In the genomic region with DNA sequence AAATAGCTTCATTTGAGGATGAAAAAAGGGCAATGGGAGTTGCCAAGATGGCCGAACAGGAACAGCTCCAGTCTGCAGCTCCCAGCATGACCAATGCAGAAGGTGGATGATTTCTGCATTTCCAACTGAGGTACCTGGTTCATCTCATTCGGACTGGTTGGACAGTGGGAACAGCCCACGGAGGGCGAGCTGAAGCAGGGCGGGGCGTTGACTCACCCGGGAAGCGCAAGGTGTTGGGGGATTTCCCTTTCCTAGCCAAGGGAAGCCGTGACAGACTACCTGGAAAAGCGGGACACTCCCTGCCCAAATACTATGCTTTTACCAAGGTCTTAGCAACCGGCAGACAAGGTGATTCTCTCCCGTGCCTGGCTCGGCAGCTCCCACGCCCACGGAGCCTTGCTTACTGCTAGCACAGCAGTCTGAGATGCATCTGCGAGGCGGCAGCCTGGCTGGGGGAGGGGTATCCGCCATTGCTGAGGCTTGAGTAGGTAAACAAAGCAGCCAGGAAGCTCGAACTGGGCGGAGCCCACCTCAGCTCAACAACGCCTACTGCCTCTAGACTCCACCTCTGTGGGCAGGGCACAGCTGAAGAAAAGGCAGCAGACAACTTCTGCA, we compare ENCODE assay signal across 8 cellular contexts.
A peak's percentile ranks its signal among the peaks of the same experiment; 100 is the strongest.
DNase-seq lines count a peak whose midpoint lies in the region; ATAC-seq and TF ChIP-seq lines count a peak whose summit lies in the region.
"Not testable (repeated sequence)": the region's sequence is repeated elsewhere in the genome, so short reads cannot be mapped to it uniquely, and the experiment has no call there.

No MANE protein-coding gene starts in this region.

- peak overlapping the region; percentile 61 for H3K4me3 ChIP-seq in CD4-positive, CD25-positive, alpha-beta regulatory T cell (ENCODE audit: low read depth, low read length)

- H3K27ac ChIP-seq in CD4-positive, CD25-positive, alpha-beta regulatory T cell (ENCODE audit: insufficient read depth, low read length, poor library complexity, severe bottlenecking) = peak overlapping the region; percentile 72

- peak; percentile 63 to 89 (median 86) for DNase-seq in CD4-positive, CD25-positive, alpha-beta regulatory T cell
- peak; percentile 57 for DNase-seq in NCI-H460 (ENCODE audit: extremely low read depth, low read depth)
- DNase-seq in activated CD4-positive, alpha-beta T cell treated with anti-CD3 and anti-CD28 coated beads for 24 hours (ENCODE audit: low read depth in 2 of 2) = peak; percentile 33 to 42
- DNase-seq in activated T-helper 9 cell treated with anti-CD3 and anti-CD28 coated beads, Interleukin-2, amount 50 U/mL, for 16 hours (ENCODE audit: low read depth) = peak; percentile 69
- DNase-seq in effector CD8-positive, alpha-beta T cell (lab: John Stamatoyannopoulos, UW) = peak; percentile 14
- DNase-seq in immature natural killer cell = peak in 2 of 3 donors; percentile 32
- DNase-seq in osteocyte (ENCODE audit: extremely low spot score, unreplicated experiment) = not testable (repeated sequence)
- peak; percentile 13 for DNase-seq in stimulated activated CD8-positive, alpha-beta memory T cell treated with anti-CD3 and anti-CD28 coated beads, Interleukin-15, amount 100 ng/mL, for 1 hour (ENCODE audit: low read depth)

- peak overlapping the region; percentile 91 to 93 (median 93) for H3K27ac Mint-ChIP-seq in CD4-positive, CD25-positive, alpha-beta regulatory T cell
- not testable (repeated sequence) for H3K27ac Mint-ChIP-seq in immature natural killer cell
- peak overlapping the region; percentile 13 for H3K27ac Mint-ChIP-seq in osteocyte (ENCODE audit: unreplicated experiment)

- peaks cover 0 to 41% (median 5%) of the 10 kb centered on the region in 7 donors for H3K9me3 Mint-ChIP-seq in CD4-positive, CD25-positive, alpha-beta regulatory T cell
- H3K9me3 Mint-ChIP-seq in immature natural killer cell = not testable (repeated sequence)
- peaks cover 19% of the 10 kb centered on the region for H3K9me3 Mint-ChIP-seq in osteocyte (ENCODE audit: unreplicated experiment)

- H3K4me1 ChIP-seq in CD4-positive, CD25-positive, alpha-beta regulatory T cell (ENCODE audit: control insufficient read depth, insufficient read depth, low read length, poor library complexity, severe bottlenecking) = not testable (repeated sequence)

- H3K36me3 ChIP-seq in CD4-positive, CD25-positive, alpha-beta regulatory T cell (ENCODE audit: control insufficient read depth, insufficient read depth, low read length) = not testable (repeated sequence)

- peak in 1 of 2 donors; percentile 65 for ATAC-seq in CD4-positive, CD25-positive, alpha-beta regulatory T cell (ENCODE audit: low read depth in 2 of 2)

- H3K9me3 ChIP-seq in CD4-positive, CD25-positive, alpha-beta regulatory T cell (ENCODE audit: control insufficient read depth in 2 of 2, low read length in 2 of 2) = not testable (repeated sequence)

- peak overlapping the region; percentile 84 to 92 (median 88) for H3K4me3 Mint-ChIP-seq in CD4-positive, CD25-positive, alpha-beta regulatory T cell
- peak overlapping the region in 3 of 5 donors; percentile 5 to 64 (median 17) for H3K4me3 Mint-ChIP-seq in immature natural killer cell
- H3K4me3 Mint-ChIP-seq in osteocyte (ENCODE audit: unreplicated experiment) = not testable (repeated sequence)

- H3K4me1 Mint-ChIP-seq in CD4-positive, CD25-positive, alpha-beta regulatory T cell = peaks cover 0 to 80% (median 33%) of the 10 kb centered on the region in 4 donors
- H3K4me1 Mint-ChIP-seq in immature natural killer cell (peaks cover 30 to 47% of the 10 kb centered on the region in 2 donors), osteocyte (ENCODE audit: unreplicated experiment) (peaks cover 10% of the 10 kb centered on the region)

- not testable (repeated sequence) for H3K27me3 Mint-ChIP-seq in CD4-positive, CD25-positive, alpha-beta regulatory T cell; immature natural killer cell (ENCODE audit: low read depth in 3 of 3); osteocyte (ENCODE audit: unreplicated experiment)

- TF ChIP-seq CTCF in osteocyte (IDR thresholded peaks at IDR 0.05) = not testable (repeated sequence)

- H3K27me3 ChIP-seq in CD4-positive, CD25-positive, alpha-beta regulatory T cell (ENCODE audit: control insufficient read depth, insufficient read depth, low read length) = not testable (repeated sequence)

- peaks cover 13% of the 10 kb centered on the region for H3K36me3 Mint-ChIP-seq in CD4-positive, CD25-positive, alpha-beta regulatory T cell
- H3K36me3 Mint-ChIP-seq in immature natural killer cell = not testable (repeated sequence)
- H3K36me3 Mint-ChIP-seq in osteocyte (ENCODE audit: unreplicated experiment) = peaks cover 10% of the 10 kb centered on the region
